Comparison of ENCODE assay signal across 20 cellular contexts in genomic region chr10:131641898-131642297, GRCh38.
"Had no signal": no experiment of that assay in that cellular context is flagged by ENCODE, and none has a peak within 500 bp of the region (broad histone marks: within the 10 kb centered on the region; RNA-seq: fewer than 3 reads in every experiment).

No MANE protein-coding gene starts in this region.

- DNase-seq: cortex of kidney; effector memory CD8-positive, alpha-beta T cell; erythroblast; kidney; natural killer cell; occipital lobe; stimulated activated CD4-positive, alpha-beta T cell treated with anti-CD3 and anti-CD28 coated beads, Interleukin-12 subunit alpha, Interleukin-12 subunit beta, amount 100 ng/mL, for 4 hours; stimulated activated CD4-positive, alpha-beta T cell treated with anti-CD3 and anti-CD28 coated beads, Interleukin-4, amount 100 ng/mL, for 1 hour; stimulated activated naive CD4-positive, alpha-beta T cell; thyroid gland; trophoblast cell had no signal

- H3K4me3 Mint-ChIP-seq: effector memory CD8-positive, alpha-beta T cell; memory B cell; natural killer cell; stimulated activated naive CD8-positive, alpha-beta T cell treated with anti-CD3 and anti-CD28 coated beads, Interleukin-15, amount 100 ng/mL, for 72 hours had no signal

- H3K4me2 ChIP-seq: smooth muscle cell had no signal

- FAIRE-seq: frontal cortex, kidney, pancreas, urothelium cell line had no signal

- H3K4me1 Mint-ChIP-seq: memory B cell, natural killer cell had no signal

- H3K9me3 ChIP-seq: pancreas, thyroid gland had no signal

- ATAC-seq: effector memory CD8-positive, alpha-beta T cell; left lobe of liver; natural killer cell; sciatic nerve had no signal

- H3K9me3 Mint-ChIP-seq: natural killer cell had no signal

- H3K4me3 ChIP-seq: lung, pancreas, smooth muscle cell, thyroid gland had no signal

- H3K4me1 ChIP-seq: pancreas, thyroid gland had no signal

- H3K27ac Mint-ChIP-seq: effector memory CD8-positive, alpha-beta T cell; memory B cell; natural killer cell; stimulated activated naive CD8-positive, alpha-beta T cell treated with anti-CD3 and anti-CD28 coated beads, Interleukin-15, amount 100 ng/mL, for 72 hours had no signal

- H3K27me3 Mint-ChIP-seq: memory B cell had no signal

- H3K27ac ChIP-seq: thyroid gland had no signal

- H3K36me3 ChIP-seq: pancreas, thyroid gland had no signal

- H3K27me3 ChIP-seq: pancreas, thyroid gland had no signal

- H3K36me3 Mint-ChIP-seq: memory B cell, natural killer cell had no signal
